In the genomic region with DNA sequence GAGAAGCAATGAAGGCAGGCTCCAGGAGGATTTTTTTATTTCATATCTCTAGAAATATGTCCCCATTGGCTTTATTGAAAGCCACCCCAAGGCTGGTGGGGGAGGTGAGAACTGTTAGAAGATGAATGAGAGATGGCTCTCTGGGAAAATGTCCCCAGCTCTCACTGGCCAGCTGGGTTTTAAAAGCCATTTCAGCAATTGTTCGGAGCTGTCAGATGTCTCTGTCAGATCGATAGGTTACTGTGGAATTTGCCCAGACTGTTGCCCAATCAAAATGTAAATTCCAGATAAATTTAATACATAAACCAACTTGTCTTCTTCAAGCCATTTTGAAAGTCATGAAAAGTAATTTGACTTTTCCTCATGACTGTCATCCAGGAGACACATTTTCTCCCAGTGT, we compare ENCODE assay signal across 2 cellular contexts.
A peak's percentile ranks its signal among the peaks of the same experiment; 100 is the strongest.
TF ChIP-seq lines count a peak whose summit lies in the region.

No MANE protein-coding gene starts in this region.

TF ChIP-seq in liver, 16 proteins besides CTCF, POLR2A, EP300 and RAD21 (continued from another document):
- TF ChIP-seq SP1 (IDR thresholded peaks at IDR 0.05) (no peak), FOXA1 (IDR thresholded peaks at IDR 0.05) (no peak), NR2F2 (IDR thresholded peaks at IDR 0.05) (no peak), TAF1 (conservative IDR thresholded peaks at IDR 0.05) (no peak), HNF4A (conservative IDR thresholded peaks at IDR 0.05) (peak; percentile 61 to 68), EGR1 (IDR thresholded peaks at IDR 0.05; ENCODE audit: low read depth in 2 of 2) (no peak), GABPA (IDR thresholded peaks at IDR 0.05 in 1 of 2, conservative IDR thresholded peaks at IDR 0.05 in 1 of 2) (no peak), YY1 (IDR thresholded peaks at IDR 0.05) (peak; percentile 71), FOXA2 (IDR thresholded peaks at IDR 0.05) (no peak)
- TF ChIP-seq, protein P1, sequence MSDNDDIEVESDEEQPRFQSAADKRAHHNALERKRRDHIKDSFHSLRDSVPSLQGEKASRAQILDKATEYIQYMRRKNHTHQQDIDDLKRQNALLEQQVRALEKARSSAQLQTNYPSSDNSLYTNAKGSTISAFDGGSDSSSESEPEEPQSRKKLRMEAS (IDR thresholded peaks at IDR 0.05): no peak
- TF ChIP-seq, protein P2, sequence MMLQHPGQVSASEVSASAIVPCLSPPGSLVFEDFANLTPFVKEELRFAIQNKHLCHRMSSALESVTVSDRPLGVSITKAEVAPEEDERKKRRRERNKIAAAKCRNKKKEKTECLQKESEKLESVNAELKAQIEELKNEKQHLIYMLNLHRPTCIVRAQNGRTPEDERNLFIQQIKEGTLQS (IDR thresholded peaks at IDR 0.05): no peak
- TF ChIP-seq, protein P3, sequence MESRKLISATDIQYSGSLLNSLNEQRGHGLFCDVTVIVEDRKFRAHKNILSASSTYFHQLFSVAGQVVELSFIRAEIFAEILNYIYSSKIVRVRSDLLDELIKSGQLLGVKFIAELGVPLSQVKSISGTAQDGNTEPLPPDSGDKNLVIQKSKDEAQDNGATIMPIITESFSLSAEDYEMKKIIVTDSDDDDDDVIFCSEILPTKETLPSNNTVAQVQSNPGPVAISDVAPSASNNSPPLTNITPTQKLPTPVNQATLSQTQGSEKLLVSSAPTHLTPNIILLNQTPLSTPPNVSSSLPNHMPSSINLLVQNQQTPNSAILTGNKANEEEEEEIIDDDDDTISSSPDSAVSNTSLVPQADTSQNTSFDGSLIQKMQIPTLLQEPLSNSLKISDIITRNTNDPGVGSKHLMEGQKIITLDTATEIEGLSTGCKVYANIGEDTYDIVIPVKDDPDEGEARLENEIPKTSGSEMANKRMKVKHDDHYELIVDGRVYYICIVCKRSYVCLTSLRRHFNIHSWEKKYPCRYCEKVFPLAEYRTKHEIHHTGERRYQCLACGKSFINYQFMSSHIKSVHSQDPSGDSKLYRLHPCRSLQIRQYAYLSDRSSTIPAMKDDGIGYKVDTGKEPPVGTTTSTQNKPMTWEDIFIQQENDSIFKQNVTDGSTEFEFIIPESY (IDR thresholded peaks at IDR 0.05): no peak
- TF ChIP-seq, protein P4, sequence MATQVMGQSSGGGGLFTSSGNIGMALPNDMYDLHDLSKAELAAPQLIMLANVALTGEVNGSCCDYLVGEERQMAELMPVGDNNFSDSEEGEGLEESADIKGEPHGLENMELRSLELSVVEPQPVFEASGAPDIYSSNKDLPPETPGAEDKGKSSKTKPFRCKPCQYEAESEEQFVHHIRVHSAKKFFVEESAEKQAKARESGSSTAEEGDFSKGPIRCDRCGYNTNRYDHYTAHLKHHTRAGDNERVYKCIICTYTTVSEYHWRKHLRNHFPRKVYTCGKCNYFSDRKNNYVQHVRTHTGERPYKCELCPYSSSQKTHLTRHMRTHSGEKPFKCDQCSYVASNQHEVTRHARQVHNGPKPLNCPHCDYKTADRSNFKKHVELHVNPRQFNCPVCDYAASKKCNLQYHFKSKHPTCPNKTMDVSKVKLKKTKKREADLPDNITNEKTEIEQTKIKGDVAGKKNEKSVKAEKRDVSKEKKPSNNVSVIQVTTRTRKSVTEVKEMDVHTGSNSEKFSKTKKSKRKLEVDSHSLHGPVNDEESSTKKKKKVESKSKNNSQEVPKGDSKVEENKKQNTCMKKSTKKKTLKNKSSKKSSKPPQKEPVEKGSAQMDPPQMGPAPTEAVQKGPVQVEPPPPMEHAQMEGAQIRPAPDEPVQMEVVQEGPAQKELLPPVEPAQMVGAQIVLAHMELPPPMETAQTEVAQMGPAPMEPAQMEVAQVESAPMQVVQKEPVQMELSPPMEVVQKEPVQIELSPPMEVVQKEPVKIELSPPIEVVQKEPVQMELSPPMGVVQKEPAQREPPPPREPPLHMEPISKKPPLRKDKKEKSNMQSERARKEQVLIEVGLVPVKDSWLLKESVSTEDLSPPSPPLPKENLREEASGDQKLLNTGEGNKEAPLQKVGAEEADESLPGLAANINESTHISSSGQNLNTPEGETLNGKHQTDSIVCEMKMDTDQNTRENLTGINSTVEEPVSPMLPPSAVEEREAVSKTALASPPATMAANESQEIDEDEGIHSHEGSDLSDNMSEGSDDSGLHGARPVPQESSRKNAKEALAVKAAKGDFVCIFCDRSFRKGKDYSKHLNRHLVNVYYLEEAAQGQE (IDR thresholded peaks at IDR 0.05): no peak

TF ChIP-seq in HepG2, 621 proteins besides CTCF, POLR2A, EP300 and RAD21 (continued from another document):
- TF ChIP-seq ZNF841 (CRISPR knock-in tag; IDR thresholded peaks at IDR 0.05; ENCODE audit: borderline replicate concordance): no peak
- no peak for TF ChIP-seq ZSCAN29 (CRISPR knock-in tag; conservative IDR thresholded peaks at IDR 0.05)
- no peak for TF ChIP-seq KDM1A (CRISPR knock-in tag; IDR thresholded peaks at IDR 0.05)
- TF ChIP-seq HDAC1 (CRISPR knock-in tag; IDR thresholded peaks at IDR 0.05): no peak
- no peak for TF ChIP-seq RELA (CRISPR knock-in tag; IDR thresholded peaks at IDR 0.05)
TF ChIP-seq in HepG2: peak in this region for 0.
